Comparison of ENCODE assay signal across 25 cellular contexts in genomic region chr5:6454628-6455053, GRCh38. TPM values are rescaled to one million over a fixed set of nuclear protein-coding genes. Genes with fewer than 3 reads are reported as not detected.
A peak's percentile ranks its signal among the peaks of the same experiment; 100 is the strongest.
DNase-seq lines count a peak whose midpoint lies in the region; ATAC-seq and TF ChIP-seq lines count a peak whose summit lies in the region.
"Had no signal": no experiment of that assay in that cellular context is flagged by ENCODE, and none has a peak within 500 bp of the region (broad histone marks: within the 10 kb centered on the region; RNA-seq: fewer than 3 reads in every experiment).

No MANE protein-coding gene starts in this region.

- no peaks in the 10 kb centered on the region for H3K27me3 ChIP-seq in KMS-11 (ENCODE audit: insufficient read depth, low read depth)
- no peaks in the 10 kb centered on the region for H3K27me3 ChIP-seq in gastrocnemius medialis

- CTCF ChIA-PET in HEK293T (lab: Yijun Ruan, JAX), result no interaction called here
- CTCF ChIA-PET in activated CD8-positive, alpha-beta memory T cell treated with anti-CD3 and anti-CD28 coated beads, Interleukin-2, amount 10 ng/mL, durations not matched to agents 7 days and 5 days (lab: Charles Lee), result no interaction called here

- in situ Hi-C loops in gastrocnemius medialis (cut with MboI; ENCODE audit: low sequenced_read_pairs in 4 of 4), result loop anchor here in 2 of 4 donors (10.0 kb wide), 2 partner anchors 90 to 100 kb away; no protein-coding TSS in a partner anchor

- no peaks in the 10 kb centered on the region for H3K36me3 Mint-ChIP-seq in activated CD8-positive, alpha-beta memory T cell treated with anti-CD3 and anti-CD28 coated beads, Interleukin-2, amount 10 ng/mL, durations not matched to agents 7 days and 5 days
- H3K36me3 Mint-ChIP-seq in activated naive CD8-positive, alpha-beta T cell treated with anti-CD3 and anti-CD28 coated beads, Interleukin-2, amount 50 U/mL, for 24 hours (ENCODE audit: low read depth), result no peaks in the 10 kb centered on the region
- H3K36me3 Mint-ChIP-seq: activated naive CD8-positive, alpha-beta T cell treated with anti-CD3 and anti-CD28 coated beads, Interleukin-2, amount 10 ng/mL, durations not matched to agents 7 days and 5 days; stimulated activated memory B cell treated with anti-CD40 and anti-IgM and Interleukin-4, amounts not matched to agents 10 μg/mL and 1 μg/mL and 100 μg/mL, for 72 hours; T-cell; WTC11 had no signal

- no peak for TF ChIP-seq CTCF in KMS-11 (conservative IDR thresholded peaks at IDR 0.05; ENCODE audit: low read depth, low read length)
- TF ChIP-seq CTCF in gastrocnemius medialis (IDR thresholded peaks at IDR 0.05 in 4 of 5, conservative IDR thresholded peaks at IDR 0.05 in 1 of 5), result no peak

- H3K79me2 ChIP-seq in KMS-11 (ENCODE audit: insufficient read depth, low read depth), result peaks cover 100% of the 10 kb centered on the region

- H3K27ac ChIP-seq in KMS-11 (peak overlapping the region; percentile 33; the same call in 1 of the 2 replicates), gastrocnemius medialis (peak overlapping the region; percentile 91 to 97 (median 96))
- H3K27ac ChIP-seq: C4-2B, RWPE1, upper lobe of right lung had no signal

- no peaks in the 10 kb centered on the region for H3K9me3 Mint-ChIP-seq in activated CD8-positive, alpha-beta memory T cell treated with anti-CD3 and anti-CD28 coated beads, Interleukin-2, amount 10 ng/mL, durations not matched to agents 7 days and 5 days (ENCODE audit: low read depth)
- H3K9me3 Mint-ChIP-seq in activated naive CD8-positive, alpha-beta T cell treated with anti-CD3 and anti-CD28 coated beads, Interleukin-2, amount 50 U/mL, for 24 hours, result no peaks in the 10 kb centered on the region
- H3K9me3 Mint-ChIP-seq: activated CD4-positive, alpha-beta T cell treated with anti-CD3 and anti-CD28 coated beads, Interleukin-2, amount 10 ng/mL, durations not matched to agents 7 days and 5 days; activated naive CD8-positive, alpha-beta T cell treated with anti-CD3 and anti-CD28 coated beads, Interleukin-2, amount 10 ng/mL, durations not matched to agents 7 days and 5 days; activated T-cell treated with anti-CD3 and anti-CD28 coated beads, Interleukin-2, amount 50 U/mL, for 4 hours; stimulated activated memory B cell treated with anti-CD40 and anti-IgM and Interleukin-4, amounts not matched to agents 10 μg/mL and 1 μg/mL and 100 μg/mL, for 72 hours; T-cell; WTC11 had no signal

- ATAC-seq in left ventricle myocardium superior (peak; percentile 84), gastrocnemius medialis (peak; percentile 69 to 78), GM18517 (IDR thresholded peaks at IDR 0.05; ENCODE audit: unreplicated experiment) (no peak)
- no peak for ATAC-seq in activated CD8-positive, alpha-beta memory T cell treated with anti-CD3 and anti-CD28 coated beads, Interleukin-2, amount 10 ng/mL, durations not matched to agents 7 days and 5 days
- ATAC-seq in activated naive CD8-positive, alpha-beta T cell treated with anti-CD3 and anti-CD28 coated beads, Interleukin-2, amount 50 U/mL, for 24 hours, result no peak
- ATAC-seq: activated T-cell treated with anti-CD3 and anti-CD28 coated beads, Interleukin-2, amount 50 U/mL, for 4 hours; stimulated activated memory B cell treated with anti-CD40 and anti-IgM and Interleukin-4, amounts not matched to agents 10 μg/mL and 1 μg/mL and 100 μg/mL, for 72 hours; T-cell; upper lobe of right lung; WTC11 had no signal

- no peak overlapping the region for H3K4me3 Mint-ChIP-seq in activated CD8-positive, alpha-beta memory T cell treated with anti-CD3 and anti-CD28 coated beads, Interleukin-2, amount 10 ng/mL, durations not matched to agents 7 days and 5 days
- no peak overlapping the region for H3K4me3 Mint-ChIP-seq in activated naive CD8-positive, alpha-beta T cell treated with anti-CD3 and anti-CD28 coated beads, Interleukin-2, amount 50 U/mL, for 24 hours
- H3K4me3 Mint-ChIP-seq: activated CD4-positive, alpha-beta T cell treated with anti-CD3 and anti-CD28 coated beads, Interleukin-2, amount 10 ng/mL, durations not matched to agents 7 days and 5 days; activated naive CD8-positive, alpha-beta T cell treated with anti-CD3 and anti-CD28 coated beads, Interleukin-2, amount 10 ng/mL, durations not matched to agents 7 days and 5 days; activated T-cell treated with anti-CD3 and anti-CD28 coated beads, Interleukin-2, amount 50 U/mL, for 4 hours; stimulated activated memory B cell treated with anti-CD40 and anti-IgM and Interleukin-4, amounts not matched to agents 10 μg/mL and 1 μg/mL and 100 μg/mL, for 72 hours; T-cell; WTC11 had no signal

- H3K36me3 ChIP-seq in KMS-11 (ENCODE audit: insufficient read depth), result peaks cover 26% of the 10 kb centered on the region; the same call in 1 of the 2 replicates
- no peaks in the 10 kb centered on the region for H3K36me3 ChIP-seq in gastrocnemius medialis
- H3K36me3 ChIP-seq: upper lobe of right lung had no signal

- H3K4me2 ChIP-seq in KMS-11, result peak overlapping the region; percentile 97

- DNase-seq in cerebellar cortex (ENCODE audit: low spot score), result peak; percentile 59
- DNase-seq in left ventricle myocardium superior, result peak; percentile 61
- peak; percentile 88 to 93 for DNase-seq in gastrocnemius medialis
- no peak for DNase-seq in HEK293T (ENCODE audit: extremely low spot score)
- DNase-seq in activated CD8-positive, alpha-beta memory T cell treated with anti-CD3 and anti-CD28 coated beads, Interleukin-2, amount 10 ng/mL, durations not matched to agents 7 days and 5 days, result no peak
- DNase-seq in activated naive CD8-positive, alpha-beta T cell treated with anti-CD3 and anti-CD28 coated beads, Interleukin-2, amount 50 U/mL, for 24 hours, result no peak
- DNase-seq: activated CD4-positive, alpha-beta T cell treated with anti-CD3 and anti-CD28 coated beads, Interleukin-2, amount 10 ng/mL, durations not matched to agents 7 days and 5 days; activated gamma-delta T cell treated with Interleukin-2 at 50 U/mL for 16 hours; activated naive CD8-positive, alpha-beta T cell treated with anti-CD3 and anti-CD28 coated beads, Interleukin-2, amount 10 ng/mL, durations not matched to agents 7 days and 5 days; activated T-cell treated with anti-CD3 and anti-CD28 coated beads, Interleukin-2, amount 50 U/mL, for 4 hours; H7; hippocampal formation; NCI-H1436 treated with DMSO at 0.1 percent for 48 hours; NCI-H2081 treated with DMSO at 0.1 percent for 48 hours; NCI-H226; NCI-H748 treated with DMSO at 0.1 percent for 48 hours; T-cell; upper lobe of right lung had no signal

- peak; percentile 57 to 81 for TF ChIP-seq POLR2A in gastrocnemius medialis (IDR thresholded peaks at IDR 0.05)

- peaks cover 51% of the 10 kb centered on the region for H3K27me3 Mint-ChIP-seq in activated CD8-positive, alpha-beta memory T cell treated with anti-CD3 and anti-CD28 coated beads, Interleukin-2, amount 10 ng/mL, durations not matched to agents 7 days and 5 days
- H3K27me3 Mint-ChIP-seq in activated naive CD8-positive, alpha-beta T cell treated with anti-CD3 and anti-CD28 coated beads, Interleukin-2, amount 50 U/mL, for 24 hours, result peaks cover 63% of the 10 kb centered on the region

- no peak overlapping the region; the same call in 1 of the 2 replicates for H3K9ac ChIP-seq in KMS-11

- H3K9me3 ChIP-seq in gastrocnemius medialis, result no peaks in the 10 kb centered on the region
- H3K9me3 ChIP-seq: upper lobe of right lung had no signal

- no peak overlapping the region for H2AFZ ChIP-seq in KMS-11 (ENCODE audit: low read depth)

- peaks cover 73% of the 10 kb centered on the region for H3K4me1 ChIP-seq in KMS-11 (ENCODE audit: low read depth, poor library complexity, severe bottlenecking)
- peaks cover 54 to 57% of the 10 kb centered on the region in 2 donors for H3K4me1 ChIP-seq in gastrocnemius medialis
- H3K4me1 ChIP-seq: upper lobe of right lung had no signal

- H3K27ac Mint-ChIP-seq in activated CD8-positive, alpha-beta memory T cell treated with anti-CD3 and anti-CD28 coated beads, Interleukin-2, amount 10 ng/mL, durations not matched to agents 7 days and 5 days, result no peak overlapping the region
- no peak overlapping the region for H3K27ac Mint-ChIP-seq in activated naive CD8-positive, alpha-beta T cell treated with anti-CD3 and anti-CD28 coated beads, Interleukin-2, amount 50 U/mL, for 24 hours
- H3K27ac Mint-ChIP-seq: activated CD4-positive, alpha-beta T cell treated with anti-CD3 and anti-CD28 coated beads, Interleukin-2, amount 10 ng/mL, durations not matched to agents 7 days and 5 days; activated naive CD8-positive, alpha-beta T cell treated with anti-CD3 and anti-CD28 coated beads, Interleukin-2, amount 10 ng/mL, durations not matched to agents 7 days and 5 days; stimulated activated memory B cell treated with anti-CD40 and anti-IgM and Interleukin-4, amounts not matched to agents 10 μg/mL and 1 μg/mL and 100 μg/mL, for 72 hours; T-cell; WTC11 had no signal

- POLR2A ChIA-PET in HEK293T (lab: Yijun Ruan, JAX), result no interaction called here

- intact Hi-C loops in left ventricle myocardium superior (cut with micrococcal nuclease) (no loop called here), gastrocnemius medialis (cut with DNase I; ENCODE audit: low total_unique reads) (loop anchor here (1.0 to 5.0 kb wide), 9 partner anchors 32 to 1308 kb away; partner anchors contain the start of gene TENT4A)

- no peaks in the 10 kb centered on the region for H3K4me1 Mint-ChIP-seq in activated CD8-positive, alpha-beta memory T cell treated with anti-CD3 and anti-CD28 coated beads, Interleukin-2, amount 10 ng/mL, durations not matched to agents 7 days and 5 days
- H3K4me1 Mint-ChIP-seq in activated naive CD8-positive, alpha-beta T cell treated with anti-CD3 and anti-CD28 coated beads, Interleukin-2, amount 50 U/mL, for 24 hours, result peaks cover 4% of the 10 kb centered on the region
- H3K4me1 Mint-ChIP-seq: activated CD4-positive, alpha-beta T cell treated with anti-CD3 and anti-CD28 coated beads, Interleukin-2, amount 10 ng/mL, durations not matched to agents 7 days and 5 days; activated naive CD8-positive, alpha-beta T cell treated with anti-CD3 and anti-CD28 coated beads, Interleukin-2, amount 10 ng/mL, durations not matched to agents 7 days and 5 days had no signal

- no peak overlapping the region for H3K4me3 ChIP-seq in KMS-11 (IDR thresholded peaks at IDR 0.05; ENCODE audit: insufficient read depth, low read depth, low read length)
- H3K4me3 ChIP-seq in gastrocnemius medialis, result peak overlapping the region; percentile 4 to 28 (median 22)
- H3K4me3 ChIP-seq: upper lobe of right lung had no signal

- peaks cover 49% of the 10 kb centered on the region for H4K20me1 ChIP-seq in KMS-11 (ENCODE audit: insufficient read depth)

TF ChIP-seq in HEK293T, 16 proteins besides CTCF, POLR2A, EP300 and RAD21:
- no peak for TF ChIP-seq FOXK2 (IDR thresholded peaks at IDR 0.05)
- TF ChIP-seq ZNF384 (IDR thresholded peaks at IDR 0.05), result no peak
- TF ChIP-seq HDGF (IDR thresholded peaks at IDR 0.05; ENCODE audit: borderline replicate concordance), result no peak
- TF ChIP-seq ELF4 (IDR thresholded peaks at IDR 0.05), result no peak
- TF ChIP-seq FOXA1 (IDR thresholded peaks at IDR 0.05), result no peak
- TF ChIP-seq CTBP1 (IDR thresholded peaks at IDR 0.05; ENCODE audit: borderline replicate concordance), result no peak
- TF ChIP-seq TARDBP (IDR thresholded peaks at IDR 0.05), result no peak

RNA-seq across cellular contexts. Expression of gene UBE2QL1, which starts 6.0 kb away (rescaled TPM):
- total RNA-seq in left ventricle myocardium superior, result 22.1 TPM
- 100 to 1,000 TPM in 1 of 4 donors, 10 to 100 TPM in 3; 48.8 to 150 (median 67.0) TPM for total RNA-seq in gastrocnemius medialis
- under 1 TPM in 1 of 2 experiments, not detected in 1; 0.35 TPM for total RNA-seq in activated CD8-positive, alpha-beta memory T cell treated with anti-CD3 and anti-CD28 coated beads, Interleukin-2, amount 10 ng/mL, durations not matched to agents 7 days and 5 days
- total RNA-seq: activated CD4-positive, alpha-beta T cell treated with anti-CD3 and anti-CD28 coated beads, Interleukin-2, amount 10 ng/mL, durations not matched to agents 7 days and 5 days; activated CD8-positive, alpha-beta memory T cell treated with anti-CD3 and anti-CD28 coated beads for 36 hours; activated naive CD8-positive, alpha-beta T cell treated with anti-CD3 and anti-CD28 coated beads, Interleukin-2, amount 10 ng/mL, durations not matched to agents 7 days and 5 days; activated T-cell treated with anti-CD3 and anti-CD28 coated beads, Interleukin-2, amount 50 U/mL, for 4 hours; upper lobe of right lung had no signal

Comparison
In these comparisons a context has a peak if more than half of its experiments do, and no peak if none do; other contexts are left out.
1. DNase-seq: peak in cerebellar cortex (single experiment), left ventricle myocardium superior (single experiment) and gastrocnemius medialis (2 of 2); none in HEK293T (single experiment), activated CD8-positive, alpha-beta memory T cell treated with anti-CD3 and anti-CD28 coated beads, Interleukin-2, amount 10 ng/mL, durations not matched to agents 7 days and 5 days (single experiment) and activated naive CD8-positive, alpha-beta T cell treated with anti-CD3 and anti-CD28 coated beads, Interleukin-2, amount 50 U/mL, for 24 hours (single experiment).
2. ATAC-seq: peak in left ventricle myocardium superior (single experiment) and gastrocnemius medialis (2 of 2); none in activated CD8-positive, alpha-beta memory T cell treated with anti-CD3 and anti-CD28 coated beads, Interleukin-2, amount 10 ng/mL, durations not matched to agents 7 days and 5 days (single experiment), activated naive CD8-positive, alpha-beta T cell treated with anti-CD3 and anti-CD28 coated beads, Interleukin-2, amount 50 U/mL, for 24 hours (single experiment) and GM18517 (single experiment).
3. RNA of gene UBE2QL1, which starts 6.0 kb away (total RNA-seq): 48.8 to 150 TPM in gastrocnemius medialis and 22.1 TPM in left ventricle myocardium superior (single experiment); 0.35 TPM in activated CD8-positive, alpha-beta memory T cell treated with anti-CD3 and anti-CD28 coated beads, Interleukin-2, amount 10 ng/mL, durations not matched to agents 7 days and 5 days; every median in the first group is over 10 times any median in the second.